ENCODE assay signal across 15 cellular contexts in genomic region chrX:25017667-25018247, GRCh38. TPM values are rescaled to one million over a fixed set of nuclear protein-coding genes. Genes with fewer than 3 reads are reported as not detected.
DNase-seq lines count a peak whose midpoint lies in the region; ATAC-seq and TF ChIP-seq lines count a peak whose summit lies in the region.
"Had no signal": no experiment of that assay in that cellular context is flagged by ENCODE, and none has a peak within 500 bp of the region (broad histone marks: within the 10 kb centered on the region; RNA-seq: fewer than 3 reads in every experiment).

No MANE protein-coding gene starts in this region.

- no peaks in the 10 kb centered on the region for H3K4me1 ChIP-seq in endodermal cell (ENCODE audit: control insufficient read depth, insufficient read depth, low read length)

- H3K4me3 ChIP-seq in endodermal cell (ENCODE audit: low read length), result no peak overlapping the region

- peaks cover 51% of the 10 kb centered on the region for H3K27me3 Mint-ChIP-seq in IgD-negative memory B cell
- H3K27me3 Mint-ChIP-seq in endodermal cell (ENCODE audit: insufficient read depth), result peaks cover 94% of the 10 kb centered on the region

- H3K27me3 ChIP-seq in endodermal cell (ENCODE audit: control insufficient read depth, insufficient read depth, low read length, poor library complexity, severe bottlenecking), result peaks cover 98% of the 10 kb centered on the region

- no peak for TF ChIP-seq CTCF in endodermal cell (conservative IDR thresholded peaks at IDR 0.05)

- H3K4me1 Mint-ChIP-seq in IgD-negative memory B cell (peaks cover 1 to 9% (median 5%) of the 10 kb centered on the region in 3 donors), endodermal cell (peaks cover 30% of the 10 kb centered on the region)

- 0% methylated on average over 29 of the region's 32 CpGs; no CpG with 5 or more reads in 1 of the 2 experiments for WGBS in endodermal cell (ENCODE audit: insufficient coverage in 1 of 2, insufficient read length in 1 of 2), 2 experiments

- DNase-seq in NCI-H2081 (lab: John Stamatoyannopoulos, UW) (peak; percentile 34 to 65), NCI-H2081 treated with DMSO at 0.1 percent for 48 hours (lab: John Stamatoyannopoulos, UW) (no peak), endodermal cell (peak; percentile 71), retina (peak; percentile 60), NCI-H510A (lab: John Stamatoyannopoulos, UW) (no peak)
- DNase-seq: activated T-cell treated with anti-CD3 and anti-CD28 coated beads, Interleukin-2, amount 50 U/mL, for 4 hours; naive B cell; NCI-H2171; stimulated activated naive CD4-positive, alpha-beta T cell had no signal

- H3K9ac ChIP-seq in endodermal cell (ENCODE audit: extremely low read depth, low read length, poor library complexity, severe bottlenecking), result no peak overlapping the region

- peaks cover 0 to 2% (median 2%) of the 10 kb centered on the region in 3 donors for H3K9me3 Mint-ChIP-seq in IgD-negative memory B cell
- no peaks in the 10 kb centered on the region for H3K9me3 Mint-ChIP-seq in endodermal cell
- H3K9me3 Mint-ChIP-seq: activated T-cell treated with anti-CD3 and anti-CD28 coated beads, Interleukin-2, amount 50 U/mL, for 4 hours had no signal

- no peaks in the 10 kb centered on the region for H3K36me3 ChIP-seq in endodermal cell (ENCODE audit: control insufficient read depth, insufficient read depth, low read length)

- peak overlapping the region in 1 of 4 donors; percentile 51 for H3K4me3 Mint-ChIP-seq in IgD-negative memory B cell
- peak overlapping the region; percentile 21 for H3K4me3 Mint-ChIP-seq in endodermal cell
- H3K4me3 Mint-ChIP-seq: activated T-cell treated with anti-CD3 and anti-CD28 coated beads, Interleukin-2, amount 50 U/mL, for 4 hours had no signal

- H3K27ac Mint-ChIP-seq in IgD-negative memory B cell (peak overlapping the region in 2 of 3 donors; percentile 27 to 58), endodermal cell (no peak overlapping the region)

- ATAC-seq in GM19351 (IDR thresholded peaks at IDR 0.05; ENCODE audit: unreplicated experiment) (no peak), HG02642 (IDR thresholded peaks at IDR 0.05; ENCODE audit: poor library complexity, unreplicated experiment) (no peak)
- ATAC-seq: activated T-cell treated with anti-CD3 and anti-CD28 coated beads, Interleukin-2, amount 50 U/mL, for 4 hours had no signal

- H3K36me3 Mint-ChIP-seq in IgD-negative memory B cell (no peaks in the 10 kb centered on the region), endodermal cell (ENCODE audit: low read depth) (no peaks in the 10 kb centered on the region)

- no peak overlapping the region for H3K27ac ChIP-seq in endodermal cell (ENCODE audit: low read depth, low read length)

- no peaks in the 10 kb centered on the region for H3K9me3 ChIP-seq in endodermal cell (ENCODE audit: control insufficient read depth, low read length)

RNA-seq across cellular contexts. Expression of gene ARX, which starts 2.0 kb away (rescaled TPM):
- polyA plus RNA-seq in IgD-negative memory B cell, result not detected
- under 1 TPM in 1 of 2 donors, not detected in 1; 0.09 TPM for total RNA-seq in endodermal cell
- polyA plus RNA-seq in endodermal cell (2013, experiment 1 of 2), result 0.82 TPM
- 0.54 TPM for polyA plus RNA-seq in endodermal cell (2013, experiment 2 of 2)
- total RNA-seq: activated T-cell treated with anti-CD3 and anti-CD28 coated beads, Interleukin-2, amount 50 U/mL, for 4 hours; cardiac septum; Daoy; fibroblast of lung had no signal
- polyA plus RNA-seq: fibroblast of lung had no signal

Comparison
In these comparisons a context has a peak if more than half of its experiments do, and no peak if none do; other contexts are left out.
1. DNase-seq: peak in NCI-H2081 (2 of 2), endodermal cell (single experiment) and retina (single experiment); none in NCI-H2081 treated with DMSO at 0.1 percent for 48 hours (single experiment) and NCI-H510A (single experiment).